In genomic region chr12:123142948-123143752, GRCh38 we compare ENCODE assay signal across 9 cellular contexts. TPM values are rescaled to one million over a fixed set of nuclear protein-coding genes. Genes with fewer than 3 reads are reported as not detected.
DNase-seq lines count a peak whose midpoint lies in the region; ATAC-seq, FAIRE-seq and TF ChIP-seq lines count a peak whose summit lies in the region.
"Had no signal": no experiment of that assay in that cellular context is flagged by ENCODE, and none has a peak within 500 bp of the region (broad histone marks: within the 10 kb centered on the region; RNA-seq: fewer than 3 reads in every experiment).

No MANE protein-coding gene starts in this region.

- H3K27me3 ChIP-seq in tibial artery = no peaks in the 10 kb centered on the region

- peak overlapping the region in 1 of 2 donors; percentile 44 for H3K9ac ChIP-seq in kidney (ENCODE audit: low read length in 2 of 2)

- CTCF ChIA-PET in activated CD8-positive, alpha-beta memory T cell treated with anti-CD3 and anti-CD28 coated beads, Interleukin-2, amount 10 ng/mL, durations not matched to agents 7 days and 5 days (lab: Charles Lee) = no interaction called here

- peaks cover 3% of the 10 kb centered on the region for H3K4me1 Mint-ChIP-seq in activated CD8-positive, alpha-beta memory T cell treated with anti-CD3 and anti-CD28 coated beads, Interleukin-2, amount 10 ng/mL, durations not matched to agents 7 days and 5 days

- H3K4me1 ChIP-seq in kidney (ENCODE audit: control insufficient read depth in 1 of 2, insufficient read depth in 1 of 2, low read depth in 1 of 2, low read length in 2 of 2) (peaks cover 32 to 45% of the 10 kb centered on the region in 2 donors), tibial artery (peaks cover 0 to 48% (median 37%) of the 10 kb centered on the region in 4 donors)

- TF ChIP-seq CTCF in kidney (IDR thresholded peaks at IDR 0.05; ENCODE audit: borderline replicate concordance, extremely low read depth, insufficient read depth) (no peak), tibial artery (IDR thresholded peaks at IDR 0.05) (no peak)

- DNase-seq in NCI-H2227 (lab: John Stamatoyannopoulos, UW; ENCODE audit: unreplicated experiment) (peak; percentile 18), NCI-H2227 treated with DMSO at 0.1 percent for 48 hours (lab: John Stamatoyannopoulos, UW) (no peak), SHP77 treated with DMSO at 0.1 percent for 48 hours (lab: John Stamatoyannopoulos, UW) (peak; percentile 26), kidney (peak; percentile 86), tibial artery (peak in 1 of 2 donors; percentile 68)
- DNase-seq in activated naive CD4-positive, alpha-beta T cell treated with Interleukin-2 at 50 U/mL for 16 hours = no peak
- no peak for DNase-seq in activated CD8-positive, alpha-beta memory T cell treated with anti-CD3 and anti-CD28 coated beads, Interleukin-2, amount 10 ng/mL, durations not matched to agents 7 days and 5 days
- DNase-seq: activated T-cell treated with anti-CD3 and anti-CD28 coated beads, Interleukin-2, amount 50 U/mL, for 4 hours had no signal

- H3K9me3 ChIP-seq in kidney (ENCODE audit: control insufficient read depth in 1 of 2, low read length in 2 of 2) = no peaks in the 10 kb centered on the region
- H3K9me3 ChIP-seq in tibial artery = no peaks in the 10 kb centered on the region

- intact Hi-C loops in kidney (cut with DNase I) = no loop called here
- intact Hi-C loops in tibial artery (cut with DNase I; ENCODE audit: low total_unique reads) = loop anchor here (10.0 kb wide), 1 partner anchor 158 kb away; the partner anchor contains the start of gene ARL6IP4

- no peak for ATAC-seq in activated CD8-positive, alpha-beta memory T cell treated with anti-CD3 and anti-CD28 coated beads, Interleukin-2, amount 10 ng/mL, durations not matched to agents 7 days and 5 days
- ATAC-seq in HG03520 (IDR thresholded peaks at IDR 0.05; ENCODE audit: unreplicated experiment) = no peak

- H3K27ac ChIP-seq in kidney (ENCODE audit: low read depth in 2 of 2, low read length in 2 of 2) = peak overlapping the region; percentile 80 to 89
- H3K27ac ChIP-seq in tibial artery = peak overlapping the region; percentile 38 to 74

- no peak overlapping the region for H3K4me3 Mint-ChIP-seq in activated CD8-positive, alpha-beta memory T cell treated with anti-CD3 and anti-CD28 coated beads, Interleukin-2, amount 10 ng/mL, durations not matched to agents 7 days and 5 days
- H3K4me3 Mint-ChIP-seq: activated T-cell treated with anti-CD3 and anti-CD28 coated beads, Interleukin-2, amount 50 U/mL, for 4 hours had no signal

- no peaks in the 10 kb centered on the region for H3K36me3 ChIP-seq in kidney (ENCODE audit: control insufficient read depth in 1 of 2, insufficient read depth in 2 of 2, low read length in 2 of 2)
- H3K36me3 ChIP-seq in tibial artery = no peaks in the 10 kb centered on the region

- H3K27me3 Mint-ChIP-seq in activated CD8-positive, alpha-beta memory T cell treated with anti-CD3 and anti-CD28 coated beads, Interleukin-2, amount 10 ng/mL, durations not matched to agents 7 days and 5 days = peaks cover 2% of the 10 kb centered on the region

- no peaks in the 10 kb centered on the region for H3K36me3 Mint-ChIP-seq in activated CD8-positive, alpha-beta memory T cell treated with anti-CD3 and anti-CD28 coated beads, Interleukin-2, amount 10 ng/mL, durations not matched to agents 7 days and 5 days

- H3K4me3 ChIP-seq in kidney (ENCODE audit: low read length in 2 of 2) (no peak overlapping the region), tibial artery (no peak overlapping the region)

- no peak overlapping the region for H3K27ac Mint-ChIP-seq in activated CD8-positive, alpha-beta memory T cell treated with anti-CD3 and anti-CD28 coated beads, Interleukin-2, amount 10 ng/mL, durations not matched to agents 7 days and 5 days

- H3K9me3 Mint-ChIP-seq in activated CD8-positive, alpha-beta memory T cell treated with anti-CD3 and anti-CD28 coated beads, Interleukin-2, amount 10 ng/mL, durations not matched to agents 7 days and 5 days (ENCODE audit: low read depth) = no peaks in the 10 kb centered on the region
- H3K9me3 Mint-ChIP-seq: activated T-cell treated with anti-CD3 and anti-CD28 coated beads, Interleukin-2, amount 50 U/mL, for 4 hours had no signal

- FAIRE-seq in kidney (lab: Jason Lieb, UNC) = no peak

RNA-seq across cellular contexts. Expression of gene PITPNM2, which starts 7.7 kb away (rescaled TPM):
- 41.7 TPM for total RNA-seq in kidney
- 5.7 TPM for polyA plus RNA-seq in kidney (ENCODE audit: insufficient read depth, low read depth, low replicate concordance)
- 10 to 100 TPM in 1 of 2 experiments, 1 to 10 TPM in 1; 8.6 to 11.6 TPM for total RNA-seq in activated CD8-positive, alpha-beta memory T cell treated with anti-CD3 and anti-CD28 coated beads, Interleukin-2, amount 10 ng/mL, durations not matched to agents 7 days and 5 days

Comparison
In these comparisons a context has a peak if more than half of its experiments do, and no peak if none do; other contexts are left out.
1. DNase-seq: peak in NCI-H2227 (single experiment), SHP77 treated with DMSO at 0.1 percent for 48 hours (single experiment) and kidney (single experiment); none in NCI-H2227 treated with DMSO at 0.1 percent for 48 hours (single experiment), activated naive CD4-positive, alpha-beta T cell treated with Interleukin-2 at 50 U/mL for 16 hours (single experiment) and activated CD8-positive, alpha-beta memory T cell treated with anti-CD3 and anti-CD28 coated beads, Interleukin-2, amount 10 ng/mL, durations not matched to agents 7 days and 5 days (single experiment).